In genomic region chr3:196903740-196904139, GRCh38 we compare ENCODE assay signal across 28 cellular contexts.
"Had no signal": no experiment of that assay in that cellular context is flagged by ENCODE, and none has a peak within 500 bp of the region (broad histone marks: within the 10 kb centered on the region; RNA-seq: fewer than 3 reads in every experiment).

No MANE protein-coding gene starts in this region.

- H3K27ac ChIP-seq: colonic mucosa, esophagus muscularis mucosa, foreskin keratinocyte, heart right ventricle, left lung, ovary, suprapubic skin, thyroid gland had no signal

- ATAC-seq: foreskin keratinocyte; heart right ventricle; left cardiac atrium; left lung; naive thymus-derived CD8-positive, alpha-beta T cell; sciatic nerve; stimulated activated naive CD8-positive, alpha-beta T cell treated with anti-CD3 and anti-CD28 coated beads, Interleukin-15, amount 100 ng/mL, for 72 hours had no signal

- H3K27me3 ChIP-seq: colonic mucosa, esophagus muscularis mucosa, foreskin keratinocyte, heart right ventricle, left lung, ovary, suprapubic skin, thyroid gland had no signal

- FAIRE-seq: islet of Langerhans had no signal

- H3K36me3 ChIP-seq: ovary had no signal

- H3K9me3 ChIP-seq: colonic mucosa, esophagus muscularis mucosa, heart right ventricle, left lung, ovary, suprapubic skin, thyroid gland had no signal

- H3K4me3 ChIP-seq: colonic mucosa, esophagus muscularis mucosa, heart right ventricle, left lung, ovary, smooth muscle cell, suprapubic skin, thyroid gland had no signal

- H3K4me1 ChIP-seq: colonic mucosa, esophagus muscularis mucosa, foreskin keratinocyte, heart right ventricle, left lung, suprapubic skin, thyroid gland had no signal

- DNase-seq: colonic mucosa; effector CD8-positive, alpha-beta T cell; endodermal cell; foreskin keratinocyte; glutamatergic neuron; heart right ventricle; hippocampal formation; left cardiac atrium; left lung; mesendoderm; midbrain; naive thymus-derived CD8-positive, alpha-beta T cell; nephron progenitor cell; occipital lobe; ovary; posterior cingulate gyrus; stimulated activated CD4-positive, alpha-beta T cell treated with anti-CD3 and anti-CD28 coated beads, Interleukin-12 subunit alpha, Interleukin-12 subunit beta, amount 100 ng/mL, for 4 hours; stimulated activated CD4-positive, alpha-beta T cell treated with anti-CD3 and anti-CD28 coated beads, Interleukin-1b, Interleukin-23, amount 100 ng/mL, for 48 hours; stimulated activated CD4-positive, alpha-beta T cell treated with anti-CD3 and anti-CD28 coated beads, Interleukin-4, amount 100 ng/mL, for 1 hour; stimulated activated CD8-positive, alpha-beta memory T cell treated with anti-CD3 and anti-CD28 coated beads, Interleukin-4, amount 100 ng/mL, for 48 hours; stimulated activated naive CD4-positive, alpha-beta T cell; stimulated activated naive CD8-positive, alpha-beta T cell treated with anti-CD3 and anti-CD28 coated beads, Interleukin-15, amount 100 ng/mL, for 72 hours; thyroid gland had no signal

- H3K4me2 ChIP-seq: smooth muscle cell had no signal
